16 cellular contexts compared by ENCODE assay signal in genomic region chr9:123445981-123446610, GRCh38.
DNase-seq lines count a peak whose midpoint lies in the region; ATAC-seq and TF ChIP-seq lines count a peak whose summit lies in the region.
"Had no signal": no experiment of that assay in that cellular context is flagged by ENCODE, and none has a peak within 500 bp of the region (broad histone marks: within the 10 kb centered on the region; RNA-seq: fewer than 3 reads in every experiment).

No MANE protein-coding gene starts in this region.

- no peaks in the 10 kb centered on the region for H3K9me3 ChIP-seq in HUES6 (ENCODE audit: control insufficient read depth, insufficient read depth, low read depth, low read length)
- H3K9me3 ChIP-seq in mesodermal cell (ENCODE audit: control insufficient read depth, low read length): no peaks in the 10 kb centered on the region

- in situ Hi-C loops in Caki2 (cut with HindIII; ENCODE audit: low pct_unique_long_range_greater_than_20kb, low sequenced_read_pairs): no loop called here

- DNase-seq in Caki2 (ENCODE audit: low read depth): peak; percentile 38
- peak; percentile 56 for DNase-seq in coronary artery (ENCODE audit: low spot score)
- no peak for DNase-seq in NCI-H2171 (lab: John Stamatoyannopoulos, UW)
- DNase-seq in activated naive CD4-positive, alpha-beta T cell treated with anti-CD3 and anti-CD28 coated beads, Interleukin-2, amount 50 U/mL, for 16 hours: no peak
- DNase-seq: activated CD4-positive, CD25-positive, alpha-beta regulatory T cell; central memory CD4-positive, alpha-beta T cell; Karpas-422; kidney; NCI-H1436; NCI-H345; NK-92 treated with Interleukin-12 subunit alpha and Interleukin-12 subunit beta, amount 100 ng/mL, for 24 hours; stimulated activated naive CD4-positive, alpha-beta T cell treated with Interleukin-2 at 50 U/mL for 16 hours had no signal

- WGBS in mesodermal cell (ENCODE audit: insufficient coverage in 2 of 2), 2 experiments: 83 to 87% methylated on average over 3 to 5 of the region's 10 CpGs

- no peak overlapping the region for H3K27ac ChIP-seq in HUES6 (ENCODE audit: low read depth, low read length)
- no peak overlapping the region for H3K27ac ChIP-seq in coronary artery
- peak overlapping the region; percentile 30 for H3K27ac ChIP-seq in mesodermal cell (ENCODE audit: low read depth, low read length, severe bottlenecking)

- H3K36me3 ChIP-seq in HUES6 (ENCODE audit: control insufficient read depth, insufficient read depth, low read length): no peaks in the 10 kb centered on the region
- no peaks in the 10 kb centered on the region for H3K36me3 ChIP-seq in mesodermal cell (ENCODE audit: control insufficient read depth, insufficient read depth, low read length)

- H3K9ac ChIP-seq in HUES6 (ENCODE audit: low read length): peak overlapping the region; percentile 29

- no peak for TF ChIP-seq CTCF in coronary artery (IDR thresholded peaks at IDR 0.05)

- H3K4me1 ChIP-seq in HUES6 (ENCODE audit: control insufficient read depth, insufficient read depth, low read length) (peaks cover 16% of the 10 kb centered on the region; the same call in 1 of the 2 replicates), mesodermal cell (ENCODE audit: control insufficient read depth, insufficient read depth, low read length, poor library complexity, severe bottlenecking) (no peaks in the 10 kb centered on the region)

- H3K4me3 ChIP-seq in HUES6 (ENCODE audit: low read depth, low read length) (no peak overlapping the region), coronary artery (no peak overlapping the region), mesodermal cell (ENCODE audit: extremely low read depth, insufficient read depth, low read length, poor library complexity, severe bottlenecking) (no peak overlapping the region)

- no peak for ATAC-seq in GM18858 (IDR thresholded peaks at IDR 0.05; ENCODE audit: unreplicated experiment)
- no peak for ATAC-seq in GM18517 (IDR thresholded peaks at IDR 0.05; ENCODE audit: unreplicated experiment)

- H3K27me3 ChIP-seq in HUES6 (ENCODE audit: control insufficient read depth, insufficient read depth, low read length): no peaks in the 10 kb centered on the region

Comparison
In these comparisons a context has a peak if more than half of its experiments do, and no peak if none do; other contexts are left out.
1. DNase-seq: peak in Caki2 (single experiment) and coronary artery (single experiment); none in NCI-H2171 (single experiment) and activated naive CD4-positive, alpha-beta T cell treated with anti-CD3 and anti-CD28 coated beads, Interleukin-2, amount 50 U/mL, for 16 hours (single experiment).